ENCODE assay signal across 2 cellular contexts in genomic region chr12:50599366-50600095, GRCh38.
TF ChIP-seq lines count a peak whose summit lies in the region.

No MANE protein-coding gene starts in this region.

TF ChIP-seq in IMR-90, 13 proteins besides CTCF, POLR2A, EP300 and RAD21 (continued from another document):
- TF ChIP-seq ELK1 (IDR thresholded peaks at IDR 0.05; ENCODE audit: borderline replicate concordance, low read depth, low read length) (no peak), SMC3 (IDR thresholded peaks at IDR 0.05; ENCODE audit: low read depth, low read length) (no peak), USF2 (IDR thresholded peaks at IDR 0.05; ENCODE audit: low read depth, low read length) (no peak), BHLHE40 (IDR thresholded peaks at IDR 0.05; ENCODE audit: low read depth, low read length) (no peak), CEBPB (IDR thresholded peaks at IDR 0.05; ENCODE audit: low read depth, low read length) (no peak), MXI1 (IDR thresholded peaks at IDR 0.05; ENCODE audit: borderline replicate concordance, low read depth, low read length) (no peak), NFE2L2 (IDR thresholded peaks at IDR 0.05; ENCODE audit: low read depth, low read length) (no peak), RFX5 (IDR thresholded peaks at IDR 0.05; ENCODE audit: low read depth, low read length) (no peak), CHD1 (IDR thresholded peaks at IDR 0.05; ENCODE audit: low read depth, low read length) (no peak), MAZ (IDR thresholded peaks at IDR 0.05; ENCODE audit: borderline replicate concordance, low read depth, low read length) (no peak), RCOR1 (IDR thresholded peaks at IDR 0.05; ENCODE audit: insufficient replicate concordance, low read length) (no peak)

TF ChIP-seq in SK-N-SH, 30 proteins besides CTCF, POLR2A, EP300 and RAD21:
- no peak for TF ChIP-seq REST (IDR thresholded peaks at IDR 0.05; ENCODE audit: low read depth, low read length)
- TF ChIP-seq TCF12 (IDR thresholded peaks at IDR 0.05): no peak
- no peak for TF ChIP-seq NRF1 (IDR thresholded peaks at IDR 0.05; ENCODE audit: low read depth, low read length)
- TF ChIP-seq MXI1 (IDR thresholded peaks at IDR 0.05; ENCODE audit: low read depth, low read length): no peak
- no peak for TF ChIP-seq FOSL2 (IDR thresholded peaks at IDR 0.05; ENCODE audit: borderline replicate concordance, low read depth)
- no peak for TF ChIP-seq IRF3 (IDR thresholded peaks at IDR 0.05; ENCODE audit: low read depth, low read length)
- no peak for TF ChIP-seq MEF2A (IDR thresholded peaks at IDR 0.05; ENCODE audit: borderline replicate concordance, low read depth)
- no peak for TF ChIP-seq SIN3A (IDR thresholded peaks at IDR 0.05; ENCODE audit: borderline replicate concordance, low read depth, low read length)
- TF ChIP-seq NFIC (IDR thresholded peaks at IDR 0.05; ENCODE audit: borderline replicate concordance): no peak
- TF ChIP-seq FOXM1 (IDR thresholded peaks at IDR 0.05; ENCODE audit: low read depth): no peak
- TF ChIP-seq RFX5 (IDR thresholded peaks at IDR 0.05; ENCODE audit: low read length): no peak
- TF ChIP-seq ELF1 (IDR thresholded peaks at IDR 0.05): no peak
